Comparison of ENCODE assay signal across 8 cellular contexts in genomic region chr6:127342946-127343752, GRCh38. TPM values are rescaled to one million over a fixed set of nuclear protein-coding genes. Genes with fewer than 3 reads are reported as not detected.
DNase-seq lines count a peak whose midpoint lies in the region; ATAC-seq and TF ChIP-seq lines count a peak whose summit lies in the region.

TSS of gene ECHDC1 (minus strand) at chr6:127343609. CDS start at chr6:127331028, 12,581 bp downstream.

- peak within 1 kb of the TSS; percentile 93 for H3K27ac ChIP-seq in AG04450 (ENCODE audit: low read depth, low read length)

- H3K4me3 ChIP-seq in AG04450 (ENCODE audit: low read depth, low read length) (peak within 1 kb of the TSS; percentile 92), choroid plexus epithelial cell (ENCODE audit: low read depth, low read length) (peak within 1 kb of the TSS; percentile 88)

- ATAC-seq in HG03159 (IDR thresholded peaks at IDR 0.05; ENCODE audit: unreplicated experiment) = peak; percentile 62
- peak; percentile 76 for ATAC-seq in left colon

- 0 out of 2 replicates have a peak, but pooled peaks have one; percentile 4 for TF ChIP-seq CTCF in AG04450 (IDR thresholded peaks at IDR 0.05; ENCODE audit: low read depth, low read length)
- no peak for TF ChIP-seq CTCF in choroid plexus epithelial cell (conservative IDR thresholded peaks at IDR 0.05; ENCODE audit: low read depth, low read length)

- POLR2A ChIA-PET in AG04450 (lab: Yijun Ruan, JAX) = interaction anchor here (0.9 kb wide), 1 partner anchor 112 kb away, joined by 3 read pairs; no protein-coding TSS in a partner anchor

- CTCF ChIA-PET in AG04450 (lab: Charles Lee) = interaction anchor here (0.9 to 5.8 kb wide), 7 partner anchors 41 to 205 kb away, joined by 3 to 31 read pairs (median 4); partner anchors contain the start of gene KIAA0408

- DNase-seq in AG04450 (ENCODE audit: low read depth, low spot score) (peak; percentile 20), NCI-H345 (lab: John Stamatoyannopoulos, UW) (peak; percentile 79), choroid plexus epithelial cell (ENCODE audit: low read depth) (peak; percentile 72), left colon (peak; percentile 62 to 71)
- DNase-seq in activated CD4-positive, CD25-positive, alpha-beta regulatory T cell treated with anti-CD3 and anti-CD28 coated beads, Interleukin-2, amount 50 U/mL, for 16 hours (ENCODE audit: low read depth, low spot score) = peak; percentile 51
- DNase-seq in stimulated activated CD4-positive, alpha-beta T cell treated with anti-CD3 and anti-CD28 coated beads, Interleukin-1b, Interleukin-23, amount 100 ng/mL, for 4 hours (ENCODE audit: low read depth in 2 of 2) = peak; percentile 61 to 65

- intact Hi-C loops in left colon (cut with DNase I, micrococcal nuclease) = no loop called here

- no peaks in the 10 kb centered on the region for H3K27me3 ChIP-seq in AG04450 (ENCODE audit: control insufficient read depth, insufficient read depth, low read length)

- H3K9me3 ChIP-seq in AG04450 (ENCODE audit: control insufficient read depth, insufficient read depth, low read length) = no peaks in the 10 kb centered on the region

- in situ Hi-C loops in GM18951 (cut with MboI; ENCODE audit: low sequenced_read_pairs, unreplicated experiment) = no loop called here

- peak; percentile 75 for TF ChIP-seq POLR2A in GM18951 (IDR thresholded peaks at IDR 0.05; ENCODE audit: extremely low read depth, insufficient read depth, insufficient read length)

RNA-seq across cellular contexts. Expression of gene ECHDC1, which starts in this region (rescaled TPM):
- 42.9 and 60.7 TPM in 2 replicates for polyA plus RNA-seq in AG04450 (2011; rRNA removed)
- 17.1 and 31.6 TPM in 2 replicates for polyA minus RNA-seq in AG04450 (2011; rRNA and poly(A)+ RNA removed)
- total RNA-seq in left colon = 10 to 100 TPM; 55.3 to 97.9 TPM

Comparison
In these comparisons a context has a peak if more than half of its experiments do, and no peak if none do; other contexts are left out.
1. Peak in every context shown above with its lines: DNase-seq, ATAC-seq, H3K4me3 ChIP-seq and H3K27ac ChIP-seq.
2. DNase-seq: peak in every context shown above with its lines; median percentile 79 in NCI-H345; 72 in choroid plexus epithelial cell; 66 in left colon; 63 in stimulated activated CD4-positive, alpha-beta T cell treated with anti-CD3 and anti-CD28 coated beads, Interleukin-1b, Interleukin-23, amount 100 ng/mL, for 4 hours; 51 in activated CD4-positive, CD25-positive, alpha-beta regulatory T cell treated with anti-CD3 and anti-CD28 coated beads, Interleukin-2, amount 50 U/mL, for 16 hours; 20 in AG04450.